10 cellular contexts compared by ENCODE assay signal in genomic region chr3:136728434-136728833, GRCh38. TPM values are rescaled to one million over a fixed set of nuclear protein-coding genes. Genes with fewer than 3 reads are reported as not detected.
DNase-seq lines count a peak whose midpoint lies in the region; ATAC-seq and TF ChIP-seq lines count a peak whose summit lies in the region.
"Had no signal": no experiment of that assay in that cellular context is flagged by ENCODE, and none has a peak within 500 bp of the region (broad histone marks: within the 10 kb centered on the region; RNA-seq: fewer than 3 reads in every experiment).

No MANE protein-coding gene starts in this region.

- H2AFZ ChIP-seq in smooth muscle cell (ENCODE audit: low read depth), result no peak overlapping the region

- no peaks in the 10 kb centered on the region for H3K36me3 ChIP-seq in smooth muscle cell (ENCODE audit: low read depth)

- peaks cover 64% of the 10 kb centered on the region for H3K4me1 Mint-ChIP-seq in central memory CD8-positive, alpha-beta T cell

- H3K9me3 ChIP-seq in smooth muscle cell (replicated peaks; ENCODE audit: low read depth), result no peaks in the 10 kb centered on the region
- H3K9me3 ChIP-seq: body of pancreas had no signal

- H3K9ac ChIP-seq in smooth muscle cell (ENCODE audit: low read depth), result peak overlapping the region; percentile 63

- H3K27me3 ChIP-seq in smooth muscle cell (ENCODE audit: low read depth), result no peaks in the 10 kb centered on the region
- H3K27me3 ChIP-seq: body of pancreas had no signal

- H3K4me3 Mint-ChIP-seq in central memory CD8-positive, alpha-beta T cell, result peak overlapping the region; percentile 48

- H3K9me3 Mint-ChIP-seq in central memory CD8-positive, alpha-beta T cell, result no peaks in the 10 kb centered on the region

- H3K4me3 ChIP-seq in smooth muscle cell, result peak overlapping the region; percentile 25
- H3K4me3 ChIP-seq: body of pancreas had no signal

- H3K27me3 Mint-ChIP-seq in central memory CD8-positive, alpha-beta T cell, result no peaks in the 10 kb centered on the region

- H3K4me2 ChIP-seq in smooth muscle cell, result peak overlapping the region; percentile 77

- H3K27ac Mint-ChIP-seq in central memory CD8-positive, alpha-beta T cell (ENCODE audit: low read depth), result peak overlapping the region; percentile 44

- TF ChIP-seq CTCF in smooth muscle cell (IDR thresholded peaks at IDR 0.05; ENCODE audit: borderline replicate concordance, insufficient read depth, poor library complexity, severe bottlenecking), result no peak

- DNase-seq in central memory CD8-positive, alpha-beta T cell (ENCODE audit: low spot score in 2 of 2), result no peak
- DNase-seq in smooth muscle cell (lab: John Stamatoyannopoulos, UW; ENCODE audit: unreplicated experiment), result no peak
- no peak for DNase-seq in NCI-H1930 (lab: John Stamatoyannopoulos, UW)
- no peak for DNase-seq in D341Med (ENCODE audit: low spot score)
- DNase-seq in RPMI8226, result no peak
- DNase-seq: body of pancreas; KBM-7; stimulated activated naive CD4-positive, alpha-beta T cell treated with Interleukin-2 at 50 U/mL for 16 hours had no signal

- H3F3A ChIP-seq in smooth muscle cell (ENCODE audit: low read depth), result peaks cover 10% of the 10 kb centered on the region

- H3K4me1 ChIP-seq in smooth muscle cell (ENCODE audit: low read depth), result peaks cover 24% of the 10 kb centered on the region

- H3K36me3 Mint-ChIP-seq in central memory CD8-positive, alpha-beta T cell (ENCODE audit: insufficient read depth), result peaks cover 7% of the 10 kb centered on the region

- peaks cover 89% of the 10 kb centered on the region for H3K79me2 ChIP-seq in smooth muscle cell (ENCODE audit: low read depth)

- ATAC-seq in GM19438 (IDR thresholded peaks at IDR 0.05; ENCODE audit: low read depth, unreplicated experiment) (peak; percentile 48), HG03342 (IDR thresholded peaks at IDR 0.05; ENCODE audit: unreplicated experiment) (peak; percentile 61)
- ATAC-seq in central memory CD8-positive, alpha-beta T cell (replicated peaks; ENCODE audit: extremely low read depth, poor library complexity, severe bottlenecking), result peak; percentile 93
- ATAC-seq: body of pancreas had no signal

- 64% methylated on average over 1 of the region's 1 CpG for WGBS in smooth muscle cell (ENCODE audit: low lambda C conversion rate)

- peaks cover 91% of the 10 kb centered on the region for H4K20me1 ChIP-seq in smooth muscle cell (ENCODE audit: low read depth)

- peak overlapping the region; percentile 86 for H3K27ac ChIP-seq in smooth muscle cell (ENCODE audit: low read depth)
- H3K27ac ChIP-seq: body of pancreas had no signal

RNA-seq across cellular contexts. Expression of gene STAG1, which starts 23.7 kb away (rescaled TPM):
- 29.5 and 38.6 TPM in 2 replicates for total RNA-seq in smooth muscle cell
- 10.3 and 14.6 TPM in 2 replicates for polyA plus RNA-seq in smooth muscle cell
